In the genomic region with DNA sequence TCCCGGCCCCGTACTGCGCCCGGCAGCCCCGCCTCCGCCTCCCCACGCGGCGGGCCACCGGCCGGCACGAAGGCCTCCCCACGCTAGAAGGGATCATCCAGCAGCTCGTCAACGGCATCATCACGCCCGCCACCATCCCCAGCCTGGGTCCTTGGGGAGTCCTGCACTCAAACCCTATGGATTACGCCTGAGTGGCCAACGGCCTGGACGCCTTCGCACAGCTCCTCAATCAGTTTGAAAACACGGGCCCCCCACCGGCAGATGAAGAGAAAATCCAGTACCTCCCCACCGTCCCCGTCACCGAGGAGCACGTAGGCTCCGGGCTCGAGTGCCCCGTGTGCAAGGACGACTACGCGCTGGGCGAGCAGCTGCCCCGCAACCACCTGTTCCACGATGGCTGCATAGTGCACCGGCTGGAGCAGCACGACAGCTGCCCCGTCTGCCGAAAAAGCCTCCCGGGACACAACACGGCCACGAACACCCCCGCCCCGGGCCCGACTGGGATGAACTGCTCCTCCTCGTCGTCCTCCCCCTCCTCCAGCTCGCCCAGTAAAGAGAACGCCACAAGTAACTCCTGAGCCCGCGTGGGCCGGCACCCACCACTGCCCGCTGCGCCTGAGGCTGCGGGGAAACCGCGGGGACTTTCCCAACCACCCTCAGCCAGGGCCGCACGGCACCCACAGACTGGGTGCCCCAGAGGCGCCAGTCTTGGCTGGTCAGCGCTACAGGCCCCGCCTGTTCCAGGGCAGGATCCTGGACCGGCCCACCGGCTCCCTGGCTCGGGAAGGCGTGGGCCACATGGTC, we compare ENCODE assay signal across 8 cellular contexts. TPM values are rescaled to one million over a fixed set of nuclear protein-coding genes. Genes with fewer than 3 reads are reported as not detected.
A peak's percentile ranks its signal among the peaks of the same experiment; 100 is the strongest.
DNase-seq lines count a peak whose midpoint lies in the region; ATAC-seq and TF ChIP-seq lines count a peak whose summit lies in the region.

No MANE protein-coding gene starts in this region.

- peak overlapping the region; percentile 66 for H3K4me3 Mint-ChIP-seq in activated naive CD4-positive, alpha-beta T cell treated with anti-CD3 and anti-CD28 coated beads for 36 hours

- no peak overlapping the region for H3K27ac ChIP-seq in right lobe of liver

- CTCF ChIA-PET in activated naive CD4-positive, alpha-beta T cell treated with anti-CD3 and anti-CD28 coated beads for 36 hours (lab: Charles Lee): interaction anchor here (0.9 kb wide), 1 partner anchor 11 kb away, joined by 3 read pairs; no protein-coding TSS in a partner anchor

- TF ChIP-seq POLR2A in right lobe of liver (IDR thresholded peaks at IDR 0.05): no peak

- H3K36me3 Mint-ChIP-seq in activated naive CD4-positive, alpha-beta T cell treated with anti-CD3 and anti-CD28 coated beads for 36 hours (ENCODE audit: low read depth): no peaks in the 10 kb centered on the region

- peaks cover 15% of the 10 kb centered on the region for H3K4me1 Mint-ChIP-seq in activated naive CD4-positive, alpha-beta T cell treated with anti-CD3 and anti-CD28 coated beads for 36 hours (ENCODE audit: low read depth)

- no peaks in the 10 kb centered on the region for H3K36me3 ChIP-seq in right lobe of liver

- no peak overlapping the region for H3K27ac Mint-ChIP-seq in activated naive CD4-positive, alpha-beta T cell treated with anti-CD3 and anti-CD28 coated beads for 36 hours

- peaks cover 47% of the 10 kb centered on the region for H3K27me3 Mint-ChIP-seq in activated naive CD4-positive, alpha-beta T cell treated with anti-CD3 and anti-CD28 coated beads for 36 hours (ENCODE audit: low read depth)

- TF ChIP-seq CTCF in right lobe of liver (IDR thresholded peaks at IDR 0.05): no peak

- no peaks in the 10 kb centered on the region for H3K4me1 ChIP-seq in right lobe of liver

- intact Hi-C loops in activated naive CD4-positive, alpha-beta T cell treated with anti-CD3 and anti-CD28 coated beads for 36 hours (cut with micrococcal nuclease): no loop called here
- intact Hi-C loops in right lobe of liver (cut with DNase I): no loop called here

- H3K27me3 ChIP-seq in right lobe of liver: no peaks in the 10 kb centered on the region

- H3K9me3 ChIP-seq in right lobe of liver: no peaks in the 10 kb centered on the region

- ATAC-seq in GM19025 (IDR thresholded peaks at IDR 0.05; ENCODE audit: low read depth, unreplicated experiment) (peak; percentile 84), right lobe of liver (peak; percentile 73 to 91 (median 84)), HG03159 (IDR thresholded peaks at IDR 0.05; ENCODE audit: unreplicated experiment) (no peak)
- peak; percentile 73 for ATAC-seq in stimulated activated naive CD8-positive, alpha-beta T cell treated with anti-CD3 and anti-CD28 coated beads, Interleukin-15, Interleukin-2, amounts not matched to agents 100 U/mL and 50 U/mL, for 24 hours

- DNase-seq in HuH-7.5 (ENCODE audit: low spot score) (peak; percentile 47), right lobe of liver (peak; percentile 52 to 66 (median 60)), DMS153 (lab: John Stamatoyannopoulos, UW) (no peak), superior temporal gyrus (ENCODE audit: extremely low spot score) (no peak)
- DNase-seq in activated naive CD4-positive, alpha-beta T cell treated with anti-CD3 and anti-CD28 coated beads for 36 hours: peak; percentile 33
- peak; percentile 46 for DNase-seq in stimulated activated naive CD8-positive, alpha-beta T cell treated with anti-CD3 and anti-CD28 coated beads, Interleukin-15, Interleukin-2, amounts not matched to agents 100 U/mL and 50 U/mL, for 24 hours

- H3K4me3 ChIP-seq in right lobe of liver: peak overlapping the region; percentile 29 to 49 (median 44)

- WGBS in right lobe of liver (ENCODE audit: insufficient coverage, low coverage, low lambda C conversion rate, missing lambda C conversion rate): 5% methylated on average over 12 of the region's 67 CpGs

- H3K9me3 Mint-ChIP-seq in activated naive CD4-positive, alpha-beta T cell treated with anti-CD3 and anti-CD28 coated beads for 36 hours: no peaks in the 10 kb centered on the region

RNA-seq across cellular contexts. Expression of a gene that starts 39.0 kb away (rescaled TPM):
- 10 to 100 TPM; 17.6 to 23.1 TPM for total RNA-seq in activated naive CD4-positive, alpha-beta T cell treated with anti-CD3 and anti-CD28 coated beads for 36 hours
- total RNA-seq in right lobe of liver: 10 to 100 TPM; 31.2 to 58.5 (median 43.1) TPM

Comparison
In these comparisons a context has a peak if more than half of its experiments do, and no peak if none do; other contexts are left out.
1. DNase-seq: peak in HuH-7.5 (single experiment), activated naive CD4-positive, alpha-beta T cell treated with anti-CD3 and anti-CD28 coated beads for 36 hours (single experiment), right lobe of liver (3 of 3) and stimulated activated naive CD8-positive, alpha-beta T cell treated with anti-CD3 and anti-CD28 coated beads, Interleukin-15, Interleukin-2, amounts not matched to agents 100 U/mL and 50 U/mL, for 24 hours (single experiment); none in DMS153 (single experiment) and superior temporal gyrus (single experiment).